ENCODE assay signal across 1 cellular context in the genomic region with DNA sequence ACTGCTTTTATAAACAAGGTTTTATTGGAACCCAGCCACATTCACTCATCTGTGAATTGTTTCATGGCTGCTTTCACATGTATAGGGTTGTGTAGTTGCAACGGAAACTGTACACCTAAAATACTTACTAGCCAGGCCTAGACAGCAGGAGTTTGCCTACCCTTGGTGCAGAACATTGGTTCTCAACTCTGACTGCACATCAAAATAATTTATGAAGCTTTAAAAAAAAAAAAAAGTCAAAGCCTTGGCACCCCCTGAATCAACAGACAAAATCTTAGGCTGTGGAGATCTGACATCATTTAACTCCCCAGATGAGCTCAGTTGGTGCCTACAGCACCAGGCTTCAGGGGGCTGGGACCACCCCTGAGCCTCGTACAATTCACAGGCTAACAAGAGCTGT.
TF ChIP-seq lines count a peak whose summit lies in the region.

No MANE protein-coding gene starts in this region.

TF ChIP-seq in WTC11, 78 proteins besides CTCF, POLR2A, EP300 and RAD21 (continued from another document):
- TF ChIP-seq, protein P1, sequence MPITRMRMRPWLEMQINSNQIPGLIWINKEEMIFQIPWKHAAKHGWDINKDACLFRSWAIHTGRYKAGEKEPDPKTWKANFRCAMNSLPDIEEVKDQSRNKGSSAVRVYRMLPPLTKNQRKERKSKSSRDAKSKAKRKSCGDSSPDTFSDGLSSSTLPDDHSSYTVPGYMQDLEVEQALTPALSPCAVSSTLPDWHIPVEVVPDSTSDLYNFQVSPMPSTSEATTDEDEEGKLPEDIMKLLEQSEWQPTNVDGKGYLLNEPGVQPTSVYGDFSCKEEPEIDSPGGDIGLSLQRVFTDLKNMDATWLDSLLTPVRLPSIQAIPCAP (CRISPR knock-in tag; IDR thresholded peaks at IDR 0.05), result no peak
